Comparison of ENCODE assay signal across 8 cellular contexts in genomic region chr1:8815582-8816285, GRCh38. TPM values are rescaled to one million over a fixed set of nuclear protein-coding genes. Genes with fewer than 3 reads are reported as not detected.
A peak's percentile ranks its signal among the peaks of the same experiment; 100 is the strongest.
DNase-seq lines count a peak whose midpoint lies in the region; ATAC-seq and TF ChIP-seq lines count a peak whose summit lies in the region.

No MANE protein-coding gene starts in this region.

- ATAC-seq in gastroesophageal sphincter: no peak
- ATAC-seq in HG03521 (IDR thresholded peaks at IDR 0.05; ENCODE audit: unreplicated experiment): no peak
- ATAC-seq in HG03139 (IDR thresholded peaks at IDR 0.05; ENCODE audit: unreplicated experiment): no peak

- DNase-seq in AG09309 (ENCODE audit: low read depth): no peak
- DNase-seq in WERI-Rb-1: no peak
- peak; percentile 31 for DNase-seq in renal cortical epithelial cell (ENCODE audit: low read depth)
- DNase-seq in AG08395 (ENCODE audit: low spot score): no peak

- CTCF ChIA-PET in HEK293 (lab: Yijun Ruan, JAX): interaction anchor here (0.5 to 1.9 kb wide), 12 partner anchors 12 to 255 kb away, joined by 3 to 22 read pairs (median 3); no protein-coding TSS in a partner anchor

- 0 to 4% methylated on average over 4 to 5 of the region's 5 CpGs for WGBS in gastroesophageal sphincter (ENCODE audit: low coverage in 1 of 2), 2 donors

- no peak for TF ChIP-seq EP300 in gastroesophageal sphincter (IDR thresholded peaks at IDR 0.05)

- H3K27me3 ChIP-seq in WERI-Rb-1 (ENCODE audit: insufficient read depth, low read depth, severe bottlenecking) (no peaks in the 10 kb centered on the region), gastroesophageal sphincter (no peaks in the 10 kb centered on the region)

- no peaks in the 10 kb centered on the region for H3K9me3 ChIP-seq in HEK293 (ENCODE audit: control insufficient read depth, insufficient read depth, low read depth, low read length)
- no peaks in the 10 kb centered on the region for H3K9me3 ChIP-seq in WERI-Rb-1 (ENCODE audit: severe bottlenecking)
- no peaks in the 10 kb centered on the region for H3K9me3 ChIP-seq in gastroesophageal sphincter

- peak overlapping the region; percentile 13 for H3K4me3 ChIP-seq in AG09309 (ENCODE audit: control insufficient read depth, low read depth, low read length)
- H3K4me3 ChIP-seq in HEK293 (ENCODE audit: low read depth, low read length): peak overlapping the region; percentile 89
- H3K4me3 ChIP-seq in WERI-Rb-1 (ENCODE audit: low read depth, low read length): peak overlapping the region; percentile 87
- H3K4me3 ChIP-seq in gastroesophageal sphincter: peak overlapping the region; percentile 42 to 84

- no peaks in the 10 kb centered on the region for H3K36me3 ChIP-seq in HEK293 (ENCODE audit: control insufficient read depth in 2 of 2, insufficient read depth in 1 of 2, low read length in 2 of 2)
- H3K36me3 ChIP-seq in WERI-Rb-1: no peaks in the 10 kb centered on the region
- H3K36me3 ChIP-seq in gastroesophageal sphincter: no peaks in the 10 kb centered on the region

- H3K4me1 ChIP-seq in HEK293 (ENCODE audit: control insufficient read depth, insufficient read depth, low read length): peaks cover 13% of the 10 kb centered on the region
- H3K4me1 ChIP-seq in gastroesophageal sphincter: peaks cover 0 to 65% (median 5%) of the 10 kb centered on the region in 3 donors

- POLR2A ChIA-PET in HEK293 (lab: Yijun Ruan, JAX): interaction anchor here (0.6 to 1.7 kb wide), 3 partner anchors 33 to 199 kb away, joined by 3 to 13 read pairs (median 4); partner anchors contain the start of gene ENO1

- H3K27ac ChIP-seq in HEK293 (ENCODE audit: extremely low read depth, low read depth, low read length) (peak overlapping the region; percentile 97), WERI-Rb-1 (peak overlapping the region; percentile 86), gastroesophageal sphincter (peak overlapping the region; percentile 65 to 98 (median 96))

- no peak for TF ChIP-seq POLR2A in gastroesophageal sphincter (IDR thresholded peaks at IDR 0.05)

- no peak for TF ChIP-seq CTCF in AG09309 (IDR thresholded peaks at IDR 0.05; ENCODE audit: control insufficient read depth, insufficient read depth, low read depth, low read length, missing control alignments)
- TF ChIP-seq CTCF in HEK293 (tag by site-specific recombination; IDR thresholded peaks at IDR 0.05): no peak
- no peak for TF ChIP-seq CTCF in WERI-Rb-1 (IDR thresholded peaks at IDR 0.05; ENCODE audit: low read depth, low read length)
- no peak for TF ChIP-seq CTCF in gastroesophageal sphincter (IDR thresholded peaks at IDR 0.05)

TF ChIP-seq in HEK293, 187 proteins besides CTCF, POLR2A, EP300 and RAD21 (continues in another document):
- TF ChIP-seq ZFP69B (tag by site-specific recombination; IDR thresholded peaks at IDR 0.05) (0 out of 2 replicates have a peak, but pooled peaks have one; percentile 34), REST (tag by site-specific recombination; IDR thresholded peaks at IDR 0.05) (no peak), ZNF843 (tag by site-specific recombination; IDR thresholded peaks at IDR 0.05) (0 out of 2 replicates have a peak, but pooled peaks have one; percentile 37), ZSCAN4 (tag by site-specific recombination; IDR thresholded peaks at IDR 0.05) (peak; percentile 93), FEZF1 (tag by site-specific recombination; IDR thresholded peaks at IDR 0.05) (peak; percentile 78), SP7 (tag by site-specific recombination; IDR thresholded peaks at IDR 0.05) (0 out of 2 replicates have a peak, but pooled peaks have one; percentile 45), ZBTB1 (tag by site-specific recombination; IDR thresholded peaks at IDR 0.05) (no peak), ZFP37 (tag by site-specific recombination; IDR thresholded peaks at IDR 0.05) (peak; percentile 38; the same call in 1 of the 2 replicates), ZXDB (tag by site-specific recombination; IDR thresholded peaks at IDR 0.05) (peak; percentile 49), ZNF501 (tag by site-specific recombination; IDR thresholded peaks at IDR 0.05) (peak; percentile 52; the same call in 1 of the 2 replicates), ZNF23 (tag by site-specific recombination; IDR thresholded peaks at IDR 0.05; ENCODE audit: borderline replicate concordance) (no peak), KLF8 (tag by site-specific recombination; IDR thresholded peaks at IDR 0.05) (peak; percentile 40; the same call in 1 of the 2 replicates), KLF7 (tag by site-specific recombination; IDR thresholded peaks at IDR 0.05; ENCODE audit: borderline replicate concordance) (no peak; the same call in 1 of the 2 replicates), ZNF221 (tag by site-specific recombination; IDR thresholded peaks at IDR 0.05; ENCODE audit: borderline replicate concordance) (no peak), ZNF76 (tag by site-specific recombination; IDR thresholded peaks at IDR 0.05; ENCODE audit: borderline replicate concordance, low read depth) (no peak), PRDM1 (tag by site-specific recombination; IDR thresholded peaks at IDR 0.05) (peak; percentile 94), IKZF3 (tag by site-specific recombination; IDR thresholded peaks at IDR 0.05) (peak; percentile 29; the same call in 1 of the 2 replicates), ZNF639 (tag by site-specific recombination; IDR thresholded peaks at IDR 0.05) (0 out of 2 replicates have a peak, but pooled peaks have one; percentile 15), BCL11A (tag by site-specific recombination; IDR thresholded peaks at IDR 0.05; ENCODE audit: low read depth) (0 out of 2 replicates have a peak, but pooled peaks have one; percentile 21), KLF10 (tag by site-specific recombination; IDR thresholded peaks at IDR 0.05) (no peak), ZNF600 (tag by site-specific recombination; IDR thresholded peaks at IDR 0.05) (peak; percentile 60), ZNF791 (tag by site-specific recombination; IDR thresholded peaks at IDR 0.05) (no peak)

RNA-seq across cellular contexts. Expression of gene RERE, which starts 1.7 kb away (rescaled TPM):
- 100 to 1,000 TPM; 112 to 212 (median 139) TPM for total RNA-seq in gastroesophageal sphincter
- 8.2 and 57.8 TPM in 2 replicates for total RNA-seq in renal cortical epithelial cell

Comparison
In these comparisons a context has a peak if more than half of its experiments do, and no peak if none do; other contexts are left out.
1. H3K4me3 ChIP-seq: peak in every context shown above with its lines; median percentile 89 in HEK293; 87 in WERI-Rb-1; 63 in gastroesophageal sphincter; 13 in AG09309.